ENCODE assay signal across 1 cellular context in the genomic region with DNA sequence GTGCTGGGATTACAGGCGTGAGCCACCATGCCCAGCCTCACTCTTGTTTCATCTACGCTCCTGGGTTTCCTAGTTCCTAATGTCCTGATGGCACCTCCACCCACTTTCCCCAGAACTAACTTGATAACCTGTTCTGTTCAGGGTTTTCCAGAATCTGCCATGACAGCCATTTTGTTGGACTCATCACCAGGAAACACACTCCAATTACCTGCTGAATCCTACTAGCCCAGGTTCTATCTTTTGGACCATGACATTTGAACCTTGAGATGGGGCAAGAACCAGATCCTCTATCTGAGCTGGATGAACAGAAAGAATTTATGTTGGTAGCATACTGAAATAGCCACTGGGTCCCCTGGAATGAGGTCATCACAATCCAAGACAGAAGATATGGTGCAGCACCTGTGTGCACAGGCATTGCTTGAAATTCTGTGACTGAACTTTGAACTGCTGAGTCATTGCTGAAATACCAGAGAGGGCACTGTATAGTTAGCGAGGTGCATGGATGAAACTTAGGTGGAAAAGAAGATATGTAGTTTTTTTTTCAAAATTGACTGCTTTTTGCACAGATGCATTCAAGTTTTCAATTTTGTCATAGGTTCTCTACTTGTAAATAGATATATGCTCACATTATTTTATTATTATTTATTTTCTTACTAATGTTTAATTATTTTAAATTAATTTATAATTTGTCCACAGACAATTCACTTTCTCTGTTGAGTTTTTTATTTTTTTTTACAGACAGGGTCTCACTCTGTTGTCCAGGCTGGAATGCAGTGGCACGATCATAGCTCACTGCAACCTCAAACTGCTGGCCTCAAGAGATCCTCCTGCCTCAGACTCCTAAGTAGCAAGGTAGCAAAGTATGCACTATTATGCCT.
TF ChIP-seq lines count a peak whose summit lies in the region.

No MANE protein-coding gene starts in this region.

TF ChIP-seq in K562, 482 proteins besides CTCF, POLR2A, EP300 and RAD21 (continued from another document):
- TF ChIP-seq, protein P1, sequence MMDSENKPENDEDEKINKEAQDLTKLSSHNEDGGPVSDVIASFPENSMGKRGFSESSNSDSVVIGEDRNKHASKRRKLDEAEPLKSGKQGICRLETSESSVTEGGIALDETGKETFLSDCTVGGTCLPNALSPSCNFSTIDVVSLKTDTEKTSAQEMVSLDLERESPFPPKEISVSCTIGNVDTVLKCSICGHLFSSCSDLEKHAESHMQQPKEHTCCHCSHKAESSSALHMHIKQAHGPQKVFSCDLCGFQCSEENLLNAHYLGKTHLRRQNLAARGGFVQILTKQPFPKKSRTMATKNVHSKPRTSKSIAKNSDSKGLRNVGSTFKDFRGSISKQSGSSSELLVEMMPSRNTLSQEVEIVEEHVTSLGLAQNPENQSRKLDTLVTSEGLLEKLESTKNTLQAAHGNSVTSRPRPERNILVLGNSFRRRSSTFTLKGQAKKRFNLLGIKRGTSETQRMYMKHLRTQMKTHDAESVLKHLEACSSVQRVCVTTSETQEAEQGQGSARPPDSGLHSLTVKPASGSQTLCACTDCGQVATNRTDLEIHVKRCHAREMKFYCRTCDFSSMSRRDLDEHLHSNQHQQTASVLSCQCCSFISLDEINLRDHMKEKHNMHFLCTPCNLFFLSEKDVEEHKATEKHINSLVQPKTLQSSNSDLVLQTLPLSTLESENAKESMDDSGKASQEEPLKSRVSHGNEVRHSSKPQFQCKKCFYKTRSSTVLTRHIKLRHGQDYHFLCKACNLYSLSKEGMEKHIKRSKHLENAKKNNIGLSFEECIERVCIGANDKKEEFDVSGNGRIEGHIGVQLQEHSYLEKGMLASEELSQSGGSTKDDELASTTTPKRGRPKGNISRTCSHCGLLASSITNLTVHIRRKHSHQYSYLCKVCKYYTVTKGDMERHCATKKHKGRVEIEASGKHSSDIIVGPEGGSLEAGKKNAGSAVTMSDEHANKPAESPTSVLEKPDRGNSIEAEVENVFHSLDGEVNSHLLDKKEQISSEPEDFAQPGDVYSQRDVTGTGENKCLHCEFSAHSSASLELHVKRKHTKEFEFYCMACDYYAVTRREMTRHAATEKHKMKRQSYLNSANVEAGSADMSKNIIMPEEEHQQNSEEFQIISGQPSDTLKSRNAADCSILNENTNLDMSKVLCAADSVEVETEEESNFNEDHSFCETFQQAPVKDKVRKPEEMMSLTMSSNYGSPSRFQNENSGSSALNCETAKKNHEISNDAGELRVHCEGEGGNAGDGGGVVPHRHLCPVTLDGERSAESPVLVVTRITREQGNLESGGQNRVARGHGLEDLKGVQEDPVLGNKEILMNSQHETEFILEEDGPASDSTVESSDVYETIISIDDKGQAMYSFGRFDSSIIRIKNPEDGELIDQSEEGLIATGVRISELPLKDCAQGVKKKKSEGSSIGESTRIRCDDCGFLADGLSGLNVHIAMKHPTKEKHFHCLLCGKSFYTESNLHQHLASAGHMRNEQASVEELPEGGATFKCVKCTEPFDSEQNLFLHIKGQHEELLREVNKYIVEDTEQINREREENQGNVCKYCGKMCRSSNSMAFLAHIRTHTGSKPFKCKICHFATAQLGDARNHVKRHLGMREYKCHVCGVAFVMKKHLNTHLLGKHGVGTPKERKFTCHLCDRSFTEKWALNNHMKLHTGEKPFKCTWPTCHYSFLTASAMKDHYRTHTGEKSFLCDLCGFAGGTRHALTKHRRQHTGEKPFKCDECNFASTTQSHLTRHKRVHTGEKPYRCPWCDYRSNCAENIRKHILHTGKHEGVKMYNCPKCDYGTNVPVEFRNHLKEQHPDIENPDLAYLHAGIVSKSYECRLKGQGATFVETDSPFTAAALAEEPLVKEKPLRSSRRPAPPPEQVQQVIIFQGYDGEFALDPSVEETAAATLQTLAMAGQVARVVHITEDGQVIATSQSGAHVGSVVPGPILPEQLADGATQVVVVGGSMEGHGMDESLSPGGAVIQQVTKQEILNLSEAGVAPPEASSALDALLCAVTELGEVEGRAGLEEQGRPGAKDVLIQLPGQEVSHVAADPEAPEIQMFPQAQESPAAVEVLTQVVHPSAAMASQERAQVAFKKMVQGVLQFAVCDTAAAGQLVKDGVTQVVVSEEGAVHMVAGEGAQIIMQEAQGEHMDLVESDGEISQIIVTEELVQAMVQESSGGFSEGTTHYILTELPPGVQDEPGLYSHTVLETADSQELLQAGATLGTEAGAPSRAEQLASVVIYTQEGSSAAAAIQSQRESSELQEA (IDR thresholded peaks at IDR 0.05; ENCODE audit: low read depth) = no peak
- TF ChIP-seq MAFF (IDR thresholded peaks at IDR 0.05; ENCODE audit: low read length) (peak; percentile 51; the same call in 1 of the 2 replicates), SIN3B (IDR thresholded peaks at IDR 0.05; ENCODE audit: low read depth) (no peak), CBX3 (IDR thresholded peaks at IDR 0.05; ENCODE audit: borderline replicate concordance in 1 of 2, low read length in 2 of 2) (no peak), MAFG (tag; conservative IDR thresholded peaks at IDR 0.05) (peak; percentile 82), MTA1 (IDR thresholded peaks at IDR 0.05; ENCODE audit: borderline replicate concordance) (no peak), C11orf30 (IDR thresholded peaks at IDR 0.05; ENCODE audit: low read depth) (peak; percentile 50), NFE2L1 (tag; IDR thresholded peaks at IDR 0.05; ENCODE audit: borderline replicate concordance, low read depth) (peak; percentile 77), NFE2 (IDR thresholded peaks at IDR 0.05; ENCODE audit: low read depth) (peak; percentile 74), NR2C1 (IDR thresholded peaks at IDR 0.05) (no peak), NR2C1 (tag; IDR thresholded peaks at IDR 0.05) (0 out of 2 replicates have a peak, but pooled peaks have one; percentile 20)
- TF ChIP-seq, protein P2, sequence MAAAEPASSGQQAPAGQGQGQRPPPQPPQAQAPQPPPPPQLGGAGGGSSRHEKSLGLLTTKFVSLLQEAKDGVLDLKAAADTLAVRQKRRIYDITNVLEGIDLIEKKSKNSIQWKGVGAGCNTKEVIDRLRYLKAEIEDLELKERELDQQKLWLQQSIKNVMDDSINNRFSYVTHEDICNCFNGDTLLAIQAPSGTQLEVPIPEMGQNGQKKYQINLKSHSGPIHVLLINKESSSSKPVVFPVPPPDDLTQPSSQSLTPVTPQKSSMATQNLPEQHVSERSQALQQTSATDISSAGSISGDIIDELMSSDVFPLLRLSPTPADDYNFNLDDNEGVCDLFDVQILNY (CRISPR knock-in tag; IDR thresholded peaks at IDR 0.05) = no peak
- TF ChIP-seq, protein P3, sequence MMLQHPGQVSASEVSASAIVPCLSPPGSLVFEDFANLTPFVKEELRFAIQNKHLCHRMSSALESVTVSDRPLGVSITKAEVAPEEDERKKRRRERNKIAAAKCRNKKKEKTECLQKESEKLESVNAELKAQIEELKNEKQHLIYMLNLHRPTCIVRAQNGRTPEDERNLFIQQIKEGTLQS (IDR thresholded peaks at IDR 0.05) = peak; percentile 51
- TF ChIP-seq, protein P3 (CRISPR knock-in tag; conservative IDR thresholded peaks at IDR 0.05) = no peak
